1 cellular context compared by ENCODE assay signal in the genomic region with DNA sequence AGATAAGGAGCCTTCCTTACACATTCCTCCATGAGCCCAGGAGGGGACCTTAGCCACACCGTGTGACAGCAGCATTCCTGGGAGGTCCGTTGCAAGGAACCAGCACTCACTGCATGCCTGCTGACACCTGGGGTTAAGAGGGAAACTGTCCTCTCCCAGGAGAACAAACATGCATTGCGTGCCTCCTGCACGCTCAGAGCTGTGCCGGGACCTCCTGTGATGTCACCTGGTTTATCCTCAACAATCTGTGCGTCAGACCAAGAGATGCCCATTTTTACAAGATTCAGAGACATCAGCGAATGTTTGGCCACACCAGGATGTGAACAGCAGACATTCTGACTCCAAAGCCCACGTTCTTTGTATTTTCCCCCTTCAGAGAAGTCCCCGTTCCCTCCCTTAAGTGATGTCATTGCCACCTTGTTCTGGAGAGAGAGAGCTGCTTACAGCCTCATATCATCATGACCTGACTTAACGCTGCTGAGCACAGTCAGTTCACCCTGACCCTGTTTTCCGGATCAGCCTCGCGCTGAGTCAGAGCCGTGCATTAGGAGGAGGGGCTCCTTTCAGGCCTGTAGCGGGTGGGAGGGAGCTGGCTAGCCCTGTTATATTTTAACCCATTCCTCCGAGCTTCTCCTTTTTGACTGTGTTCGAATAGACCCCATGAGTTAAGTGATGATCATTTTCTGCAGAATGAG.
A peak's percentile ranks its signal among the peaks of the same experiment; 100 is the strongest.
TF ChIP-seq lines count a peak whose summit lies in the region.

No MANE protein-coding gene starts in this region.

TF ChIP-seq in H1, 55 proteins besides CTCF, POLR2A, EP300 and RAD21:
- TF ChIP-seq SIX5 (IDR thresholded peaks at IDR 0.05; ENCODE audit: low read depth, low read length) = no peak
- TF ChIP-seq TEAD4 (IDR thresholded peaks at IDR 0.05; ENCODE audit: low read depth, low read length) = peak; percentile 43; the same call in 1 of the 2 replicates
- no peak for TF ChIP-seq CHD2 (IDR thresholded peaks at IDR 0.05; ENCODE audit: low read length)
- TF ChIP-seq JUN (IDR thresholded peaks at IDR 0.05; ENCODE audit: low read depth, low read length) = no peak
- no peak for TF ChIP-seq YY1 (IDR thresholded peaks at IDR 0.05; ENCODE audit: low read depth, low read length)
